In genomic region chr11:121721448-121721847, GRCh38 we compare ENCODE assay signal across 19 cellular contexts.
"Had no signal": no experiment of that assay in that cellular context is flagged by ENCODE, and none has a peak within 500 bp of the region (broad histone marks: within the 10 kb centered on the region; RNA-seq: fewer than 3 reads in every experiment).

No MANE protein-coding gene starts in this region.

- H3K9me3 ChIP-seq: esophagus squamous epithelium, heart right ventricle, suprapubic skin, vagina had no signal

- H3K4me3 ChIP-seq: SK-N-MC had no signal

- FAIRE-seq: TTC549 had no signal

- DNase-seq: activated CD4-positive, alpha-beta T cell treated with anti-CD3 and anti-CD28 coated beads for 1 hour; activated CD4-positive, alpha-beta T cell treated with anti-CD3 and anti-CD28 coated beads, Interleukin-2, amount 50 U/mL, for 1 hour; activated CD8-positive, alpha-beta T cell treated with anti-CD3 and anti-CD28 coated beads, Interleukin-2, amount 10 ng/mL, durations not matched to agents 7 days and 5 days; activated gamma-delta T cell; aorta; dermis blood vessel endothelial cell; effector memory CD4-positive, alpha-beta T cell; esophagus squamous epithelium; heart right ventricle; occipital lobe; stimulated activated CD4-positive, alpha-beta T cell treated with anti-CD3 and anti-CD28 coated beads, Interleukin-4, amount 100 ng/mL, for 24 hours; stimulated activated naive CD8-positive, alpha-beta T cell treated with anti-CD3 and anti-CD28 coated beads, Interleukin-15, Interleukin-2, amounts not matched to agents 100 U/mL and 50 U/mL, for 24 hours; T-helper 1 cell; trophoblast cell; WERI-Rb-1 had no signal

- H3K36me3 ChIP-seq: esophagus squamous epithelium, heart right ventricle, suprapubic skin, vagina, WERI-Rb-1 had no signal

- H3K27ac ChIP-seq: SK-N-MC, WERI-Rb-1 had no signal

- ATAC-seq: activated CD8-positive, alpha-beta T cell treated with anti-CD3 and anti-CD28 coated beads, Interleukin-2, amount 10 ng/mL, durations not matched to agents 7 days and 5 days; stimulated activated naive CD8-positive, alpha-beta T cell treated with anti-CD3 and anti-CD28 coated beads, Interleukin-15, Interleukin-2, amounts not matched to agents 100 U/mL and 50 U/mL, for 24 hours had no signal

- H3K27me3 ChIP-seq: vagina had no signal
